Comparison of ENCODE assay signal across 28 cellular contexts in genomic region chr4:1631136-1631535, GRCh38.
"Had no signal": no experiment of that assay in that cellular context is flagged by ENCODE, and none has a peak within 500 bp of the region (broad histone marks: within the 10 kb centered on the region; RNA-seq: fewer than 3 reads in every experiment).

No MANE protein-coding gene starts in this region.

- DNase-seq: colonic mucosa; cortex of kidney; dermis blood vessel endothelial cell; effector CD4-positive, alpha-beta T cell; effector CD8-positive, alpha-beta T cell; effector memory CD4-positive, alpha-beta T cell; effector memory CD8-positive, alpha-beta T cell; endodermal cell; erythroblast; esophagus squamous epithelium; foreskin fibroblast; foreskin keratinocyte; foreskin melanocyte; gastrocnemius medialis; glutamatergic neuron; head of caudate nucleus; heart left ventricle; heart right ventricle had no signal

- H3K27me3 ChIP-seq: colonic mucosa, dorsolateral prefrontal cortex, esophagus muscularis mucosa, foreskin keratinocyte, gastrocnemius medialis, heart left ventricle had no signal

- ATAC-seq: effector memory CD8-positive, alpha-beta T cell; esophagus mucosa; foreskin keratinocyte; gastrocnemius medialis; gastroesophageal sphincter; heart left ventricle; heart right ventricle had no signal

- H3K9me3 ChIP-seq: colonic mucosa, esophagus squamous epithelium, gastrocnemius medialis had no signal

- FAIRE-seq: colon, endometrium, endothelial cell of umbilical vein, frontal cortex had no signal

- H3K27ac ChIP-seq: colonic mucosa, coronary artery, dorsolateral prefrontal cortex, epithelial cell of prostate, esophagus muscularis mucosa, esophagus squamous epithelium, foreskin keratinocyte, gastrocnemius medialis, gastroesophageal sphincter, heart left ventricle, heart right ventricle had no signal

- H3K36me3 ChIP-seq: colonic mucosa, esophagus muscularis mucosa, esophagus squamous epithelium, gastrocnemius medialis, gastroesophageal sphincter, heart left ventricle, heart right ventricle had no signal

- H3K4me3 ChIP-seq: colonic mucosa, coronary artery, dorsolateral prefrontal cortex, esophagus muscularis mucosa, esophagus squamous epithelium, gastrocnemius medialis, gastroesophageal sphincter, heart left ventricle, heart right ventricle had no signal

- H3K4me1 ChIP-seq: colonic mucosa, foreskin keratinocyte, gastrocnemius medialis, gastroesophageal sphincter had no signal
